26 cellular contexts compared by ENCODE assay signal in the genomic region with DNA sequence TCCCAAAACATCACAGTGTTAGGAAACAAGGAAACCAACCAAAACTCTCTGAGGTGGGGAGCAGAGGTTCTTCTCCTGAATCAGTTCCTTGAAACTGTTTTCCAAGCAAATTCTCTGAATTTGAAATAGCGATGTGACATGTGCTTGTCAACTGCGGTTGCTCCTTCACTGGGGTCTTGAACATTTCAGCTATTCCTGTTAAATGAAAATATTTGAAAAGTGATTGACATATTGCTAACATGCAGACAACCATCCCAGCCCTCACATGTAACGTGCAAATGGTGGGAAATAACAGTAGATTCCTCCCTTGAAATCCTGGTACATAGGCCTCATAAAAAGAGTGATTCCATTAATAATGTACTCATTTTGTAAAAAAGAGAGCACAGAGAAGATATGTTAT.
"Had no signal": no experiment of that assay in that cellular context is flagged by ENCODE, and none has a peak within 500 bp of the region (broad histone marks: within the 10 kb centered on the region; RNA-seq: fewer than 3 reads in every experiment).

No MANE protein-coding gene starts in this region.

- H3K27me3 ChIP-seq: SJCRH30 had no signal

- H2AFZ ChIP-seq: PC-9 had no signal

- H3K4me2 ChIP-seq: KMS-11, PC-9 had no signal

- H3K4me1 ChIP-seq: SJCRH30 had no signal

- H3K4me3 ChIP-seq: PC-9, SJCRH30, SK-N-MC had no signal

- H3K9me3 ChIP-seq: SJCRH30 had no signal

- DNase-seq: Karpas-422, MM.1S, MV-4-11, NCI-H1092, NCI-H1105, NCI-H1417 treated with DMSO at 0.1 percent for 48 hours, NCI-H187, NCI-H1930, NCI-H2029 treated with DMSO at 0.1 percent for 48 hours, NCI-H2107, NCI-H2171, NCI-H226, NCI-H510A treated with DMSO at 0.1 percent for 48 hours, NCI-H524 treated with DMSO at 0.1 percent for 48 hours, NCI-H526 treated with DMSO at 0.1 percent for 48 hours, NCI-H774, PC-9, SHP77, SIG-M5, SJCRH30 had no signal

- ATAC-seq: Panc1, Right ventricle myocardium inferior, SK-N-SH treated with all-trans-retinoic acid at 6 μM for 48 hours had no signal

- H3K27ac ChIP-seq: KMS-11, PC-9, RWPE1, SJCRH30, SK-N-MC had no signal

- H3K9ac ChIP-seq: KMS-11 had no signal
